In the genomic region with DNA sequence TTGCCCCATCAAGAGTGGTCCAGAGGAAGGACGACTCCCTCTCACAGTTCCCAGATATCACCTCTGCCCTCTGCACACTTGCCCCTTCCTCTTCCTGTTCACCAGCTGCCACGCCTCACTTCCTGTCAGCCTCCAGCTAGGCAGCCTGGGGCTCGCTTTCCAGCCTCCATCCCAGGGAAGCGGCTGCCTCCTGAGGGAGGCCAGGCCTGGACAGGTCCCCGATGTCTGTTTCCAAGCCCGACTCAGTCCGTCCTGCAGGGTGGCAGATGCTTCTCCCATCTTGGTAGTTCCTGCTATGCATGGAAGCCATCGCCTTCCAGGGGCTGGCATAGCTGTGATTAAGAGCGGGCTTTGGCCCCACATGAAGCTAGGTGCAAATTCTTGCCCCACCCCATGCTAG, we compare ENCODE assay signal across 9 cellular contexts.
"Had no signal": no experiment of that assay in that cellular context is flagged by ENCODE, and none has a peak within 500 bp of the region (broad histone marks: within the 10 kb centered on the region; RNA-seq: fewer than 3 reads in every experiment).

No MANE protein-coding gene starts in this region.

- H3K36me3 ChIP-seq: HAP-1 had no signal

- H3K9me3 ChIP-seq: HAP-1 had no signal

- H3K27ac ChIP-seq: GM23248, HL-60 had no signal

- H3K4me3 ChIP-seq: GM23248, HAP-1, K562 had no signal

- H3K4me3 Mint-ChIP-seq: HFFc6 had no signal

- H3K4me1 ChIP-seq: HAP-1 had no signal

- H3K9me3 Mint-ChIP-seq: HFFc6 had no signal

- ATAC-seq: HCT116, K562 had no signal

- H3K27ac Mint-ChIP-seq: HFFc6 had no signal

- DNase-seq: GM23248, GOT3, H7, HFFc6, IMR-90 had no signal
